In genomic region chr20:60926831-60927230, GRCh38 we compare ENCODE assay signal across 32 cellular contexts.
DNase-seq lines count a peak whose midpoint lies in the region; ATAC-seq, FAIRE-seq and TF ChIP-seq lines count a peak whose summit lies in the region.
"Had no signal": no experiment of that assay in that cellular context is flagged by ENCODE, and none has a peak within 500 bp of the region (broad histone marks: within the 10 kb centered on the region; RNA-seq: fewer than 3 reads in every experiment).

No MANE protein-coding gene starts in this region.

- FAIRE-seq in HepG2 (lab: Jason Lieb, UNC) (no peak), A549 (lab: Jason Lieb, UNC) (no peak)
- FAIRE-seq: A204.1, D721Med had no signal

- H3K9ac ChIP-seq in HepG2 (ENCODE audit: insufficient read depth, low read depth, low read length) (no peak overlapping the region), neuronal stem cell (ENCODE audit: low read depth, low read length, poor library complexity) (no peak overlapping the region)
- H3K9ac ChIP-seq: BLaER1; BLaER1 treated with 17β-estradiol and CSF1 and Interleukin-3, amounts not matched to agents 10 nM and 100 nM had no signal

- H3K27me3 ChIP-seq in HepG2 (ENCODE audit: control insufficient read depth in 1 of 2, insufficient read depth in 2 of 2, low read length in 2 of 2) (no peaks in the 10 kb centered on the region), right lobe of liver (no peaks in the 10 kb centered on the region), neuronal stem cell (ENCODE audit: control insufficient read depth in 3 of 3, insufficient read depth in 3 of 3, low read depth in 1 of 3, low read length in 3 of 3) (no peaks in the 10 kb centered on the region)
- H3K27me3 ChIP-seq: BE2C; BLaER1; BLaER1 treated with 17β-estradiol and CSF1 and Interleukin-3, amounts not matched to agents 10 nM and 100 nM had no signal

- H2BK120ac ChIP-seq in neuronal stem cell (ENCODE audit: low read depth, low read length): no peak overlapping the region

- no peak overlapping the region for H2AK5ac ChIP-seq in neuronal stem cell (ENCODE audit: low read depth, low read length)

- H3K18ac ChIP-seq in neuronal stem cell (ENCODE audit: low read length): no peak overlapping the region

- TF ChIP-seq CTCF in HepG2 (CRISPR knock-in tag; IDR thresholded peaks at IDR 0.05) (no peak), right lobe of liver (IDR thresholded peaks at IDR 0.05) (no peak), A549 (IDR thresholded peaks at IDR 0.05) (no peak)

- intact Hi-C loops in HepG2 (cut with micrococcal nuclease; ENCODE audit: unreplicated experiment): no loop called here
- intact Hi-C loops in right lobe of liver (cut with DNase I): no loop called here

- H4K20me1 ChIP-seq in HepG2 (ENCODE audit: insufficient read depth, low read length): no peaks in the 10 kb centered on the region
- H4K20me1 ChIP-seq: BLaER1; BLaER1 treated with 17β-estradiol and CSF1 and Interleukin-3, amounts not matched to agents 10 nM and 100 nM had no signal

- ATAC-seq in HepG2 (no peak), right lobe of liver (no peak), A549 (no peak), HG03025 (IDR thresholded peaks at IDR 0.05; ENCODE audit: low FRiP score, unreplicated experiment) (no peak)
- ATAC-seq: CD8-positive, alpha-beta T cell had no signal

- no peak overlapping the region for H2BK12ac ChIP-seq in neuronal stem cell (ENCODE audit: low read length)

- TF ChIP-seq EP300 in HepG2 (IDR thresholded peaks at IDR 0.05; ENCODE audit: low read depth in 2 of 2, low read length in 2 of 2): no peak
- no peak for TF ChIP-seq EP300 in HepG2 (CRISPR knock-in tag; IDR thresholded peaks at IDR 0.05; ENCODE audit: borderline replicate concordance)
- TF ChIP-seq EP300 in A549 (IDR thresholded peaks at IDR 0.05): no peak

- no peak overlapping the region for H3K4ac ChIP-seq in neuronal stem cell (ENCODE audit: low read length)

- CTCF ChIA-PET in HepG2 (lab: Yijun Ruan, JAX; ENCODE audit: low intra/inter-chr PET ratio, low total read pairs): no interaction called here
- CTCF ChIA-PET in A549 (lab: Yijun Ruan, JAX): no interaction called here

- no peaks in the 10 kb centered on the region for H3K79me2 ChIP-seq in HepG2 (ENCODE audit: insufficient read depth, low read length)

- H3K4me3 ChIP-seq in HepG2 (replicated peaks in 1 of 3; ENCODE audit: insufficient read depth in 1 of 3, low read depth in 2 of 3, low read length in 3 of 3) (no peak overlapping the region), right lobe of liver (no peak overlapping the region), A549 (no peak overlapping the region), neuronal stem cell (ENCODE audit: low read length in 2 of 2) (no peak overlapping the region)
- H3K4me3 ChIP-seq: BLaER1; BLaER1 treated with 17β-estradiol and CSF1 and Interleukin-3, amounts not matched to agents 10 nM and 100 nM had no signal

- H2AFZ ChIP-seq in HepG2 (ENCODE audit: low read length): no peak overlapping the region
- H2AFZ ChIP-seq in neuronal stem cell (ENCODE audit: low read length): no peak overlapping the region

- POLR2A ChIA-PET in HepG2 (lab: Yijun Ruan, JAX) (no interaction called here), A549 (lab: Yijun Ruan, JAX) (no interaction called here)

- no peak overlapping the region for H4K91ac ChIP-seq in neuronal stem cell (ENCODE audit: low read depth, low read length, poor library complexity)

- H3K79me1 ChIP-seq in neuronal stem cell (ENCODE audit: low read depth, low read length): no peaks in the 10 kb centered on the region

- no peak overlapping the region for H3K14ac ChIP-seq in neuronal stem cell (ENCODE audit: low read length)

- H3K9me3 ChIP-seq in HepG2 (ENCODE audit: low read length): peaks cover 85% of the 10 kb centered on the region
- no peaks in the 10 kb centered on the region for H3K9me3 ChIP-seq in right lobe of liver
- no peaks in the 10 kb centered on the region for H3K9me3 ChIP-seq in A549
- no peaks in the 10 kb centered on the region for H3K9me3 ChIP-seq in neuronal stem cell (replicated peaks in 1 of 2; ENCODE audit: control insufficient read depth in 2 of 2, insufficient read depth in 1 of 2, low read depth in 1 of 2, low read length in 2 of 2)
- H3K9me3 ChIP-seq: BE2C; BLaER1; BLaER1 treated with 17β-estradiol and CSF1 and Interleukin-3, amounts not matched to agents 10 nM and 100 nM; Caco-2 had no signal

- H2BK5ac ChIP-seq in neuronal stem cell (ENCODE audit: low read length): no peak overlapping the region

- H3K27ac ChIP-seq in HepG2 (ENCODE audit: extremely low read length, insufficient read depth, low read length): no peak overlapping the region
- H3K27ac ChIP-seq in right lobe of liver: no peak overlapping the region
- H3K27ac ChIP-seq in A549: no peak overlapping the region
- no peak overlapping the region for H3K27ac ChIP-seq in neuronal stem cell (replicated peaks; ENCODE audit: low read length)
- H3K27ac ChIP-seq: 22Rv1; BLaER1; BLaER1 treated with 17β-estradiol and CSF1 and Interleukin-3, amounts not matched to agents 10 nM and 100 nM; C4-2B had no signal

- no peak overlapping the region for H3K4me2 ChIP-seq in HepG2 (ENCODE audit: low read depth, low read length)
- no peak overlapping the region for H3K4me2 ChIP-seq in A549
- no peak overlapping the region for H3K4me2 ChIP-seq in neuronal stem cell (ENCODE audit: insufficient read depth, low read length, poor library complexity, severe bottlenecking)
- H3K4me2 ChIP-seq: BLaER1; BLaER1 treated with 17β-estradiol and CSF1 and Interleukin-3, amounts not matched to agents 10 nM and 100 nM had no signal

- H2BK15ac ChIP-seq in neuronal stem cell (ENCODE audit: low read length): no peak overlapping the region

- 2% methylated on average over 4 of the region's 4 CpGs for WGBS in HepG2 (ENCODE audit: low lambda C conversion rate)
- 50% methylated on average over 4 of the region's 4 CpGs for WGBS in right lobe of liver (ENCODE audit: insufficient coverage, low coverage, low lambda C conversion rate, missing lambda C conversion rate)
- 3% methylated on average over 4 of the region's 4 CpGs for WGBS in A549 (ENCODE audit: missing lambda C conversion rate)
- no CpG with 5 or more reads among the region's 4 CpGs for WGBS in neuronal stem cell (ENCODE audit: extremely low coverage in 2 of 2, insufficient read length in 2 of 2, insufficient replicate concordance in 1 of 2), 2 donors

- in situ Hi-C loops in HepG2 (cut with HindIII; ENCODE audit: extremely low pct_ligation_motif_present, low pct_unique_long_range_greater_than_20kb): no loop called here

- TF ChIP-seq RAD21 in HepG2 (CRISPR knock-in tag; IDR thresholded peaks at IDR 0.05) (no peak), A549 (conservative IDR thresholded peaks at IDR 0.05 in 1 of 2, IDR thresholded peaks at IDR 0.05 in 1 of 2) (no peak)

- H4K8ac ChIP-seq in neuronal stem cell (ENCODE audit: low read depth, low read length): no peak overlapping the region

- no peak for TF ChIP-seq POLR2A in HepG2 (IDR thresholded peaks at IDR 0.05; ENCODE audit: insufficient read depth in 1 of 2, low read depth in 2 of 2, low read length in 2 of 2)
- no peak for TF ChIP-seq POLR2A in right lobe of liver (IDR thresholded peaks at IDR 0.05)
- no peak for TF ChIP-seq POLR2A in A549 (IDR thresholded peaks at IDR 0.05; ENCODE audit: low read length)

- no peaks in the 10 kb centered on the region for H3K4me1 ChIP-seq in HepG2 (ENCODE audit: insufficient read depth, low read length)
- H3K4me1 ChIP-seq in right lobe of liver: no peaks in the 10 kb centered on the region
- no peaks in the 10 kb centered on the region for H3K4me1 ChIP-seq in A549
- H3K4me1 ChIP-seq in neuronal stem cell (ENCODE audit: control insufficient read depth in 2 of 2, insufficient read depth in 1 of 2, low read depth in 1 of 2, low read length in 2 of 2): no peaks in the 10 kb centered on the region
- H3K4me1 ChIP-seq: BE2C; BLaER1; BLaER1 treated with 17β-estradiol and CSF1 and Interleukin-3, amounts not matched to agents 10 nM and 100 nM; Caco-2 had no signal

- peak overlapping the region; percentile 17 for H3K23ac ChIP-seq in neuronal stem cell (ENCODE audit: low read depth, low read length, poor library complexity)

- no TSS peak for BruUV-seq in HepG2 (replicated peaks; lab: Mats Ljungman, UMichigan)

- no peaks in the 10 kb centered on the region for H3K36me3 ChIP-seq in HepG2 (replicated peaks in 1 of 2; ENCODE audit: control insufficient read depth in 1 of 2, insufficient read depth in 2 of 2, low read length in 2 of 2)
- H3K36me3 ChIP-seq in right lobe of liver: no peaks in the 10 kb centered on the region
- H3K36me3 ChIP-seq in neuronal stem cell (replicated peaks in 1 of 2; ENCODE audit: control insufficient read depth in 2 of 2, insufficient read depth in 2 of 2, low read length in 2 of 2): no peaks in the 10 kb centered on the region
- H3K36me3 ChIP-seq: BE2C; BLaER1; BLaER1 treated with 17β-estradiol and CSF1 and Interleukin-3, amounts not matched to agents 10 nM and 100 nM had no signal

- DNase-seq in HepG2 (ENCODE audit: low spot score): no peak
- DNase-seq in right lobe of liver: no peak
- DNase-seq in A549 (ENCODE audit: low read depth in 1 of 2, low spot score in 1 of 2): no peak
- DNase-seq in neuronal stem cell (ENCODE audit: low spot score): no peak
- no peak for DNase-seq in NAMALWA (ENCODE audit: low spot score)
- DNase-seq: 8988T; ACHN; AML-193; BE2C; C1 segment of cervical spinal cord; Calu3; CD4-positive, alpha-beta memory T cell; CD4-positive, alpha-beta T cell; CD4-positive, CD25-positive, alpha-beta regulatory T cell; CD8-positive, alpha-beta memory T cell; CD8-positive, alpha-beta T cell; COR-L47; DMS 273 treated with DMSO at 0.1 percent for 48 hours; DMS153; DMS53; DMS79; DMS79 treated with DMSO at 0.1 percent for 48 hours; DND-41; EL had no signal

TF ChIP-seq in HepG2, 621 proteins besides CTCF, POLR2A, EP300 and RAD21 (continues in another document):
- peak; percentile 33; the same call in 1 of the 2 replicates for TF ChIP-seq MAFF (IDR thresholded peaks at IDR 0.05; ENCODE audit: low read depth, low read length)

TF ChIP-seq in A549, 52 proteins besides CTCF, POLR2A, EP300 and RAD21:
- TF ChIP-seq FOSB (CRISPR knock-in tag; IDR thresholded peaks at IDR 0.05): no peak
- TF ChIP-seq MAFK (IDR thresholded peaks at IDR 0.05; ENCODE audit: partially characterized antibody): peak; percentile 31

Comparison
In these comparisons a context has a peak if more than half of its experiments do, and no peak if none do; other contexts are left out.
1. Of the 38 proteins assayed by ChIP-seq in both HepG2 and A549: peak only in HepG2: none; only in A549: none; in both: MAFK; in neither: 37.